Comparison of ENCODE assay signal across 15 cellular contexts in genomic region chr20:49052334-49052733, GRCh38. TPM values are rescaled to one million over a fixed set of nuclear protein-coding genes. Genes with fewer than 3 reads are reported as not detected.
DNase-seq lines count a peak whose midpoint lies in the region; ATAC-seq and TF ChIP-seq lines count a peak whose summit lies in the region.
"Had no signal": no experiment of that assay in that cellular context is flagged by ENCODE, and none has a peak within 500 bp of the region (broad histone marks: within the 10 kb centered on the region; RNA-seq: fewer than 3 reads in every experiment).

No MANE protein-coding gene starts in this region.

- 84 to 92% (median 90%) methylated on average over 1 of the region's 1 CpG for WGBS in psoas muscle, 3 donors

- no peak for TF ChIP-seq CTCF in psoas muscle (IDR thresholded peaks at IDR 0.05)

- no peak overlapping the region for H3K27ac ChIP-seq in psoas muscle
- H3K27ac ChIP-seq: C4-2B, gastrocnemius medialis, left ventricle myocardium inferior had no signal

- intact Hi-C loops in psoas muscle (cut with DNase I) = no loop called here

- peaks cover 27% of the 10 kb centered on the region for H3K4me1 ChIP-seq in psoas muscle

- H3K36me3 ChIP-seq in psoas muscle (ENCODE audit: insufficient read depth in 1 of 2, low read depth in 1 of 2) = peaks cover 0 to 28% of the 10 kb centered on the region in 2 donors
- H3K36me3 ChIP-seq: gastrocnemius medialis, left ventricle myocardium inferior had no signal

- DNase-seq in AG20443 (ENCODE audit: low spot score) (peak; percentile 11), ELR (ENCODE audit: low read depth) (peak; percentile 29), SK-N-DZ (ENCODE audit: low spot score) (peak; percentile 54), foreskin melanocyte (peak; percentile 91), COLO668 (lab: John Stamatoyannopoulos, UW; ENCODE audit: unreplicated experiment) (no peak), psoas muscle (no peak), DMS 273 treated with DMSO at 0.1 percent for 48 hours (lab: John Stamatoyannopoulos, UW) (no peak), NCI-H748 (lab: John Stamatoyannopoulos, UW; ENCODE audit: unreplicated experiment) (no peak)
- DNase-seq: activated CD4-positive, CD25-positive, alpha-beta regulatory T cell treated with anti-CD3 and anti-CD28 coated beads, Interleukin-2, amount 50 U/mL, for 72 hours; activated gamma-delta T cell; gastrocnemius medialis; left ventricle myocardium inferior; occipital lobe; SHP77 had no signal

- H3K4me3 ChIP-seq in psoas muscle = no peak overlapping the region
- H3K4me3 ChIP-seq: gastrocnemius medialis, left ventricle myocardium inferior had no signal

- no peak for ATAC-seq in psoas muscle
- ATAC-seq: gastrocnemius medialis had no signal

- no peaks in the 10 kb centered on the region for H3K27me3 ChIP-seq in psoas muscle (ENCODE audit: insufficient read depth in 3 of 3, low read length in 2 of 3)
- H3K27me3 ChIP-seq: gastrocnemius medialis had no signal

- no peaks in the 10 kb centered on the region for H3K9me3 ChIP-seq in psoas muscle
- H3K9me3 ChIP-seq: gastrocnemius medialis, left ventricle myocardium inferior had no signal

RNA-seq across cellular contexts. Expression of gene CSE1L, which starts 6.2 kb away (rescaled TPM):
- 253 and 258 TPM in 2 replicates for polyA plus RNA-seq in SK-N-DZ (2014; cell fraction: cytosol; rRNA removed)
- polyA plus RNA-seq in SK-N-DZ (2014; cell fraction: nucleus; rRNA removed) = 158 and 166 TPM in 2 replicates
- total RNA-seq in psoas muscle = 10 to 100 TPM; 37.2 to 62.8 (median 46.6) TPM
- polyA plus RNA-seq in psoas muscle = 10 to 100 TPM; 37.7 to 75.7 (median 63.9) TPM

Comparison
In these comparisons a context has a peak if more than half of its experiments do, and no peak if none do; other contexts are left out.
1. DNase-seq: peak in AG20443 (single experiment), ELR (single experiment), SK-N-DZ (single experiment) and foreskin melanocyte (single experiment); none in COLO668 (single experiment), psoas muscle (0 of 2), DMS 273 treated with DMSO at 0.1 percent for 48 hours (single experiment) and NCI-H748 (single experiment).